Comparison of ENCODE assay signal across 3 cellular contexts in the genomic region with DNA sequence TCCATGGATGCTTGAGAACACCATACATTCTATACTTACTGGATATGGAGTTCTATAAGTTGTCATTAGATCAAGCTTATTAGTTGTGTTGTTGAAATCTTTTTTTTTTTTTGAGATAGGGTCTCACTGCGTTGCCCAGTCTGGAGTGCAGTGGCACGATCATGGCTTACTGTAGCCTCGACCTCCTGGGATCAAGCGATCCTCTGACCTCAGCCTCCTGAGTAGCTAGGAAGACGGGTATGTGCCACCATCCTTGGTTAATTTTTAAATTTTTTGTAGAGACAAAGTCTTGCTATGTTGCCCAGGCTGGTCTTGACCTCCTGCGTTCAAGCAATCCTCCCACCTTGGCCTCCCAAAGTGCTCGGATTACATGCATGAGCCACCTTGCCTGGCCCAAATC.
A peak's percentile ranks its signal among the peaks of the same experiment; 100 is the strongest.
TF ChIP-seq lines count a peak whose summit lies in the region.

No MANE protein-coding gene starts in this region.

TF ChIP-seq in HepG2, 621 proteins besides CTCF, POLR2A, EP300 and RAD21:
- TF ChIP-seq, protein P1, sequence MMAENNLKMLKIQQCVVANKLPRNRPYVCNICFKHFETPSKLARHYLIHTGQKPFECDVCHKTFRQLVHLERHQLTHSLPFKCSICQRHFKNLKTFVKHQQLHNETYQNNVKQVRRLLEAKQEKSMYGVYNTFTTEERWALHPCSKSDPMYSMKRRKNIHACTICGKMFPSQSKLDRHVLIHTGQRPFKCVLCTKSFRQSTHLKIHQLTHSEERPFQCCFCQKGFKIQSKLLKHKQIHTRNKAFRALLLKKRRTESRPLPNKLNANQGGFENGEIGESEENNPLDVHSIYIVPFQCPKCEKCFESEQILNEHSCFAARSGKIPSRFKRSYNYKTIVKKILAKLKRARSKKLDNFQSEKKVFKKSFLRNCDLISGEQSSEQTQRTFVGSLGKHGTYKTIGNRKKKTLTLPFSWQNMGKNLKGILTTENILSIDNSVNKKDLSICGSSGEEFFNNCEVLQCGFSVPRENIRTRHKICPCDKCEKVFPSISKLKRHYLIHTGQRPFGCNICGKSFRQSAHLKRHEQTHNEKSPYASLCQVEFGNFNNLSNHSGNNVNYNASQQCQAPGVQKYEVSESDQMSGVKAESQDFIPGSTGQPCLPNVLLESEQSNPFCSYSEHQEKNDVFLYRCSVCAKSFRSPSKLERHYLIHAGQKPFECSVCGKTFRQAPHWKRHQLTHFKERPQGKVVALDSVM (CRISPR knock-in tag; IDR thresholded peaks at IDR 0.05) = peak; percentile 58
- TF ChIP-seq ZSCAN25 (CRISPR knock-in tag; IDR thresholded peaks at IDR 0.05) (no peak), ZNF121 (CRISPR knock-in tag; IDR thresholded peaks at IDR 0.05) (peak; percentile 91), ZMYM3 (CRISPR knock-in tag; IDR thresholded peaks at IDR 0.05) (peak; percentile 52; the same call in 1 of the 2 replicates), MBD4 (IDR thresholded peaks at IDR 0.05; ENCODE audit: borderline replicate concordance, low read length) (no peak)
TF ChIP-seq in HepG2: peak in this region for 3.

TF ChIP-seq in WTC11, 78 proteins besides CTCF, POLR2A, EP300 and RAD21:
- TF ChIP-seq GTF2I (CRISPR knock-in tag; conservative IDR thresholded peaks at IDR 0.05) (peak; percentile 69), ESRRA (CRISPR knock-in tag; IDR thresholded peaks at IDR 0.05; ENCODE audit: borderline replicate concordance) (no peak)

TF ChIP-seq in H1, 55 proteins besides CTCF, POLR2A, EP300 and RAD21:
- TF ChIP-seq SRF (IDR thresholded peaks at IDR 0.05; ENCODE audit: low read depth, low read length) (no peak), CHD2 (IDR thresholded peaks at IDR 0.05; ENCODE audit: low read length) (no peak), KDM1A (IDR thresholded peaks at IDR 0.05; ENCODE audit: borderline replicate concordance, low read length) (0 out of 2 replicates have a peak, but pooled peaks have one; percentile 21)
